ENCODE assay signal across 14 cellular contexts in genomic region chr16:2091722-2092620, GRCh38. TPM values are rescaled to one million over a fixed set of nuclear protein-coding genes. Genes with fewer than 3 reads are reported as not detected.
DNase-seq lines count a peak whose midpoint lies in the region; ATAC-seq, FAIRE-seq and TF ChIP-seq lines count a peak whose summit lies in the region.
"Had no signal": no experiment of that assay in that cellular context is flagged by ENCODE, and none has a peak within 500 bp of the region (broad histone marks: within the 10 kb centered on the region; RNA-seq: fewer than 3 reads in every experiment).

No MANE protein-coding gene starts in this region.

- H4K20me1 ChIP-seq in HepG2 (ENCODE audit: insufficient read depth, low read length) = no peaks in the 10 kb centered on the region

- intact Hi-C loops in HepG2 (cut with micrococcal nuclease; ENCODE audit: unreplicated experiment) = no loop called here
- intact Hi-C loops in right lobe of liver (cut with DNase I) = no loop called here

- no peaks in the 10 kb centered on the region for H3K79me2 ChIP-seq in HepG2 (ENCODE audit: insufficient read depth, low read length)

- H3K27me3 ChIP-seq in HepG2 (ENCODE audit: control insufficient read depth in 1 of 2, insufficient read depth in 2 of 2, low read length in 2 of 2) = no peaks in the 10 kb centered on the region
- H3K27me3 ChIP-seq in right lobe of liver = no peaks in the 10 kb centered on the region
- H3K27me3 ChIP-seq in esophagus (ENCODE audit: control insufficient read depth in 1 of 2, insufficient read depth in 2 of 2, low read length in 2 of 2) = no peaks in the 10 kb centered on the region
- no peaks in the 10 kb centered on the region for H3K27me3 ChIP-seq in muscle layer of colon (ENCODE audit: control insufficient read depth in 1 of 2, insufficient read depth in 2 of 2, low read length in 2 of 2)

- in situ Hi-C loops in HepG2 (cut with HindIII; ENCODE audit: extremely low pct_ligation_motif_present, low pct_unique_long_range_greater_than_20kb) = no loop called here

- TF ChIP-seq RAD21 in HepG2 (CRISPR knock-in tag; IDR thresholded peaks at IDR 0.05) = no peak

- BruUV-seq in HepG2 (replicated peaks; lab: Mats Ljungman, UMichigan) = no TSS peak

- H3K4me3 ChIP-seq in HepG2 (replicated peaks in 1 of 3; ENCODE audit: insufficient read depth in 1 of 3, low read depth in 2 of 3, low read length in 3 of 3) = no peak overlapping the region
- H3K4me3 ChIP-seq in right lobe of liver = no peak overlapping the region
- peak overlapping the region in 1 of 2 donors; percentile 38 for H3K4me3 ChIP-seq in esophagus (ENCODE audit: low read depth in 1 of 2, low read length in 2 of 2)
- no peak overlapping the region for H3K4me3 ChIP-seq in muscle layer of colon (ENCODE audit: low read depth in 1 of 2, low read length in 2 of 2)
- H3K4me3 ChIP-seq: GM23248, skin epidermis had no signal

- ATAC-seq in HepG2 (no peak), right lobe of liver (no peak), HG03097 (IDR thresholded peaks at IDR 0.05; ENCODE audit: low FRiP score, unreplicated experiment) (no peak), GM18498 (IDR thresholded peaks at IDR 0.05; ENCODE audit: unreplicated experiment) (no peak)

- no peak for FAIRE-seq in HepG2 (lab: Jason Lieb, UNC)

- CTCF ChIA-PET in HepG2 (lab: Yijun Ruan, JAX; ENCODE audit: low intra/inter-chr PET ratio, low total read pairs) = no interaction called here

- DNase-seq in HepG2 (ENCODE audit: low spot score) (no peak), right lobe of liver (no peak), NCI-H1417 (lab: John Stamatoyannopoulos, UW) (no peak)
- no peak for DNase-seq in stimulated activated CD4-positive, alpha-beta T cell treated with anti-CD3 and anti-CD28 coated beads, Interleukin-2, amount 100 ng/mL, for 48 hours
- DNase-seq: DMS 273 treated with DMSO at 0.1 percent for 48 hours, hippocampal formation, NCI-H1436 treated with DMSO at 0.1 percent for 48 hours, WERI-Rb-1 had no signal

- WGBS in HepG2 (ENCODE audit: low lambda C conversion rate) = 95% methylated on average over 34 of the region's 48 CpGs
- WGBS in right lobe of liver (ENCODE audit: insufficient coverage, low coverage, low lambda C conversion rate, missing lambda C conversion rate) = 73% methylated on average over 14 of the region's 48 CpGs
- 71 to 72% methylated on average over 41 to 48 of the region's 48 CpGs for WGBS in esophagus, 2 donors

- no peak overlapping the region for H3K27ac ChIP-seq in HepG2 (ENCODE audit: extremely low read length, insufficient read depth, low read length)
- H3K27ac ChIP-seq in right lobe of liver = no peak overlapping the region
- H3K27ac ChIP-seq in esophagus (ENCODE audit: low read depth in 2 of 2, low read length in 1 of 2) = peak overlapping the region; percentile 77 to 85
- peak overlapping the region; percentile 53 for H3K27ac ChIP-seq in muscle layer of colon (ENCODE audit: low read depth, low read length)
- H3K27ac ChIP-seq: GM23248, WERI-Rb-1 had no signal

- H3K9ac ChIP-seq in HepG2 (ENCODE audit: insufficient read depth, low read depth, low read length) (no peak overlapping the region), muscle layer of colon (ENCODE audit: low read length) (no peak overlapping the region)
- H3K9ac ChIP-seq: GM23248 had no signal

- POLR2A ChIA-PET in HepG2 (lab: Yijun Ruan, JAX) = interaction anchor here (0.6 kb wide), 2 partner anchors 17 to 80 kb away, joined by 3 read pairs; no protein-coding TSS in a partner anchor

- H2AFZ ChIP-seq in HepG2 (ENCODE audit: low read length) = no peak overlapping the region
- H2AFZ ChIP-seq: GM23248 had no signal

- no peaks in the 10 kb centered on the region for H3K4me1 ChIP-seq in HepG2 (ENCODE audit: insufficient read depth, low read length)
- H3K4me1 ChIP-seq in right lobe of liver = peaks cover 0 to 47% (median 17%) of the 10 kb centered on the region in 4 donors
- H3K4me1 ChIP-seq in esophagus (ENCODE audit: control insufficient read depth in 2 of 2, insufficient read depth in 2 of 2, low read length in 1 of 2) = peaks cover 9 to 39% of the 10 kb centered on the region in 2 donors
- H3K4me1 ChIP-seq in muscle layer of colon (ENCODE audit: insufficient read depth, low read length) = peaks cover 15% of the 10 kb centered on the region

- H3K36me3 ChIP-seq in HepG2 (replicated peaks in 1 of 2; ENCODE audit: control insufficient read depth in 1 of 2, insufficient read depth in 2 of 2, low read length in 2 of 2) (peaks cover 11 to 34% of the 10 kb centered on the region in 2 experiments; a peak in 4 of 5 replicates), right lobe of liver (peaks cover 0 to 39% (median 5%) of the 10 kb centered on the region in 4 donors), esophagus (ENCODE audit: control insufficient read depth in 2 of 2, insufficient read depth in 2 of 2, low read length in 1 of 2) (peaks cover 3 to 73% of the 10 kb centered on the region in 2 donors), muscle layer of colon (ENCODE audit: insufficient read depth, low read length) (peaks cover 69% of the 10 kb centered on the region)

- TF ChIP-seq CTCF in HepG2 (CRISPR knock-in tag; IDR thresholded peaks at IDR 0.05) (no peak), right lobe of liver (IDR thresholded peaks at IDR 0.05) (no peak)

- H3K9me3 ChIP-seq in HepG2 (ENCODE audit: low read length) = no peaks in the 10 kb centered on the region
- H3K9me3 ChIP-seq in right lobe of liver = no peaks in the 10 kb centered on the region
- H3K9me3 ChIP-seq in esophagus (ENCODE audit: control insufficient read depth in 2 of 2, insufficient read depth in 1 of 2, low read depth in 1 of 2, low read length in 1 of 2) = no peaks in the 10 kb centered on the region
- H3K9me3 ChIP-seq in muscle layer of colon (ENCODE audit: low read length) = no peaks in the 10 kb centered on the region

- H3K4me2 ChIP-seq in HepG2 (ENCODE audit: low read depth, low read length) = no peak overlapping the region

- no peak for TF ChIP-seq POLR2A in HepG2 (IDR thresholded peaks at IDR 0.05; ENCODE audit: insufficient read depth in 1 of 2, low read depth in 2 of 2, low read length in 2 of 2)
- no peak for TF ChIP-seq POLR2A in right lobe of liver (IDR thresholded peaks at IDR 0.05)

- TF ChIP-seq EP300 in HepG2 (IDR thresholded peaks at IDR 0.05; ENCODE audit: low read depth in 2 of 2, low read length in 2 of 2) (no peak), HepG2 (CRISPR knock-in tag; IDR thresholded peaks at IDR 0.05; ENCODE audit: borderline replicate concordance) (no peak)

RNA-seq across cellular contexts. Expression of gene PKD1, which starts 43.7 kb away (rescaled TPM):
- total RNA-seq in HepG2 (2016; rRNA removed; fragmentation: Illumina TruSeq; extraction: Trizol) (9.1 and 22.1 TPM in 2 replicates), right lobe of liver (10 to 100 TPM; 28.5 to 58.2 (median 42.8) TPM)
- 14.9 and 15.2 TPM in 2 replicates for total RNA-seq in HepG2 (2016; cell fraction: cytosol; rRNA removed; fragmentation: Illumina TruSeq; extraction: Trizol; ENCODE audit: low read depth)
- 6.6 and 20.8 TPM in 2 replicates for total RNA-seq in HepG2 (2016; cell fraction: insoluble cytoplasmic fraction; rRNA removed; fragmentation: Illumina TruSeq; extraction: Trizol)
- total RNA-seq in HepG2 (2016; cell fraction: membrane; rRNA removed; fragmentation: Illumina TruSeq; extraction: Trizol) = 10.1 and 11.4 TPM in 2 replicates
- total RNA-seq in HepG2 (2016; cell fraction: nucleus; rRNA removed; fragmentation: Illumina TruSeq; extraction: Trizol) = 26.8 and 33.4 TPM in 2 replicates
- polyA plus RNA-seq in HepG2 (2011; rRNA removed) (23.0 and 40.7 TPM in 2 replicates), esophagus (10 to 100 TPM; 40.5 to 78.0 TPM)
- 18.3 and 19.9 TPM in 2 replicates for polyA plus RNA-seq in HepG2 (2011; cell fraction: cytosol; rRNA removed)
- 410 and 565 TPM in 2 replicates for polyA plus RNA-seq in HepG2 (2011; cell fraction: nucleus; rRNA removed)
- polyA plus RNA-seq in HepG2 (2012) = 20.8 and 52.6 TPM in 2 replicates
- polyA plus RNA-seq in HepG2 (2016; cell fraction: cytosol; fragmentation: Illumina TruSeq; extraction: Trizol; ENCODE audit: low read depth) = 0.90 and 0.96 TPM in 2 replicates
- 6.2 and 8.3 TPM in 2 replicates for polyA plus RNA-seq in HepG2 (2016; cell fraction: insoluble cytoplasmic fraction; fragmentation: Illumina TruSeq; extraction: Trizol; ENCODE audit: low read depth)
- polyA plus RNA-seq in HepG2 (2016; cell fraction: membrane; fragmentation: Illumina TruSeq; extraction: Trizol; ENCODE audit: low read depth) = 1.6 TPM in 2 replicates
- polyA plus RNA-seq in HepG2 (2016; cell fraction: nucleus; fragmentation: Illumina TruSeq; extraction: Trizol; ENCODE audit: insufficient read depth, low read depth) = 86.8 and 102 TPM in 2 replicates
- 24.5 and 75.7 TPM in 2 replicates for polyA minus RNA-seq in HepG2 (2011; rRNA and poly(A)+ RNA removed; ENCODE audit: low replicate concordance)
- polyA minus RNA-seq in HepG2 (2011; cell fraction: cytosol; rRNA and poly(A)+ RNA removed) = 24.3 and 34.5 TPM in 2 replicates
- 72.0 and 84.2 TPM in 2 replicates for polyA minus RNA-seq in HepG2 (2011; cell fraction: nucleus; rRNA and poly(A)+ RNA removed)

RNA-seq across cellular contexts. Expression of gene TSC2, which starts 44.2 kb away (rescaled TPM):
- total RNA-seq in HepG2 (2016; rRNA removed; fragmentation: Illumina TruSeq; extraction: Trizol) (10.3 and 19.6 TPM in 2 replicates), right lobe of liver (100 to 1,000 TPM in 1 of 6 experiments, 10 to 100 TPM in 5; 25.7 to 124 (median 59.4) TPM)
- 13.6 and 17.2 TPM in 2 replicates for total RNA-seq in HepG2 (2016; cell fraction: cytosol; rRNA removed; fragmentation: Illumina TruSeq; extraction: Trizol; ENCODE audit: low read depth)
- total RNA-seq in HepG2 (2016; cell fraction: insoluble cytoplasmic fraction; rRNA removed; fragmentation: Illumina TruSeq; extraction: Trizol) = 7.7 and 19.6 TPM in 2 replicates
- 13.2 and 13.3 TPM in 2 replicates for total RNA-seq in HepG2 (2016; cell fraction: membrane; rRNA removed; fragmentation: Illumina TruSeq; extraction: Trizol)
- 21.2 and 34.7 TPM in 2 replicates for total RNA-seq in HepG2 (2016; cell fraction: nucleus; rRNA removed; fragmentation: Illumina TruSeq; extraction: Trizol)
- polyA plus RNA-seq in HepG2 (2011; rRNA removed) (40.4 and 44.6 TPM in 2 replicates), esophagus (10 to 100 TPM; 31.1 to 66.6 TPM)
- 13.0 and 19.7 TPM in 2 replicates for polyA plus RNA-seq in HepG2 (2011; cell fraction: cytosol; rRNA removed)
- polyA plus RNA-seq in HepG2 (2011; cell fraction: nucleus; rRNA removed) = 352 and 473 TPM in 2 replicates
- 50.1 and 57.0 TPM in 2 replicates for polyA plus RNA-seq in HepG2 (2012)
- polyA plus RNA-seq in HepG2 (2016; cell fraction: cytosol; fragmentation: Illumina TruSeq; extraction: Trizol; ENCODE audit: low read depth) = 2.9 and 4.1 TPM in 2 replicates
- 13.2 and 17.7 TPM in 2 replicates for polyA plus RNA-seq in HepG2 (2016; cell fraction: insoluble cytoplasmic fraction; fragmentation: Illumina TruSeq; extraction: Trizol; ENCODE audit: low read depth)
- polyA plus RNA-seq in HepG2 (2016; cell fraction: membrane; fragmentation: Illumina TruSeq; extraction: Trizol; ENCODE audit: low read depth) = 5.4 and 5.7 TPM in 2 replicates
- 82.5 and 84.9 TPM in 2 replicates for polyA plus RNA-seq in HepG2 (2016; cell fraction: nucleus; fragmentation: Illumina TruSeq; extraction: Trizol; ENCODE audit: insufficient read depth, low read depth)
- 69.9 and 84.9 TPM in 2 replicates for polyA minus RNA-seq in HepG2 (2011; rRNA and poly(A)+ RNA removed; ENCODE audit: low replicate concordance)
- 25.5 and 36.2 TPM in 2 replicates for polyA minus RNA-seq in HepG2 (2011; cell fraction: cytosol; rRNA and poly(A)+ RNA removed)
- polyA minus RNA-seq in HepG2 (2011; cell fraction: nucleus; rRNA and poly(A)+ RNA removed) = 59.4 and 61.0 TPM in 2 replicates

RNA-seq across cellular contexts. Expression of gene NTHL1, which starts 44.3 kb away (rescaled TPM):
- total RNA-seq in HepG2 (2016; rRNA removed; fragmentation: Illumina TruSeq; extraction: Trizol) (64.8 and 64.9 TPM in 2 replicates), right lobe of liver (100 to 1,000 TPM in 1 of 6 experiments, 10 to 100 TPM in 5; 12.0 to 127 (median 42.6) TPM)
- 24.9 and 26.2 TPM in 2 replicates for total RNA-seq in HepG2 (2016; cell fraction: cytosol; rRNA removed; fragmentation: Illumina TruSeq; extraction: Trizol; ENCODE audit: low read depth)
- total RNA-seq in HepG2 (2016; cell fraction: insoluble cytoplasmic fraction; rRNA removed; fragmentation: Illumina TruSeq; extraction: Trizol) = 69.4 and 70.6 TPM in 2 replicates
- total RNA-seq in HepG2 (2016; cell fraction: membrane; rRNA removed; fragmentation: Illumina TruSeq; extraction: Trizol) = 25.2 and 29.9 TPM in 2 replicates
- total RNA-seq in HepG2 (2016; cell fraction: nucleus; rRNA removed; fragmentation: Illumina TruSeq; extraction: Trizol) = 22.8 and 26.0 TPM in 2 replicates
- polyA plus RNA-seq in HepG2 (2011; rRNA removed) (47.5 and 55.6 TPM in 2 replicates), esophagus (10 to 100 TPM; 15.1 to 16.2 TPM)
- polyA plus RNA-seq in HepG2 (2011; cell fraction: cytosol; rRNA removed) = 63.4 and 112 TPM in 2 replicates
- 61.1 and 66.7 TPM in 2 replicates for polyA plus RNA-seq in HepG2 (2011; cell fraction: nucleus; rRNA removed)
- 19.7 and 24.2 TPM in 2 replicates for polyA plus RNA-seq in HepG2 (2012)
- 12.4 and 13.2 TPM in 2 replicates for polyA plus RNA-seq in HepG2 (2016; cell fraction: cytosol; fragmentation: Illumina TruSeq; extraction: Trizol; ENCODE audit: low read depth)
- 43.0 and 46.2 TPM in 2 replicates for polyA plus RNA-seq in HepG2 (2016; cell fraction: insoluble cytoplasmic fraction; fragmentation: Illumina TruSeq; extraction: Trizol; ENCODE audit: low read depth)
- polyA plus RNA-seq in HepG2 (2016; cell fraction: membrane; fragmentation: Illumina TruSeq; extraction: Trizol; ENCODE audit: low read depth) = 15.6 and 17.1 TPM in 2 replicates
- 42.8 and 44.9 TPM in 2 replicates for polyA plus RNA-seq in HepG2 (2016; cell fraction: nucleus; fragmentation: Illumina TruSeq; extraction: Trizol; ENCODE audit: insufficient read depth, low read depth)
- 25.8 and 50.8 TPM in 2 replicates for polyA minus RNA-seq in HepG2 (2011; rRNA and poly(A)+ RNA removed; ENCODE audit: low replicate concordance)
- polyA minus RNA-seq in HepG2 (2011; cell fraction: cytosol; rRNA and poly(A)+ RNA removed) = 24.2 and 32.7 TPM in 2 replicates
- 9.3 and 11.6 TPM in 2 replicates for polyA minus RNA-seq in HepG2 (2011; cell fraction: nucleus; rRNA and poly(A)+ RNA removed)

RNA-seq across cellular contexts. Expression of gene RAB26, which starts 56.5 kb away (rescaled TPM):
- total RNA-seq in HepG2 (2016; rRNA removed; fragmentation: Illumina TruSeq; extraction: Trizol) (0.45 and 0.86 TPM in 2 replicates), right lobe of liver (10 to 100 TPM in 3 of 6 experiments, 1 to 10 TPM in 3; 3.8 to 14.6 (median 8.7) TPM)
- 1.2 and 1.4 TPM in 2 replicates for total RNA-seq in HepG2 (2016; cell fraction: cytosol; rRNA removed; fragmentation: Illumina TruSeq; extraction: Trizol; ENCODE audit: low read depth)
- total RNA-seq in HepG2 (2016; cell fraction: insoluble cytoplasmic fraction; rRNA removed; fragmentation: Illumina TruSeq; extraction: Trizol) = 0.62 and 1.3 TPM in 2 replicates
- total RNA-seq in HepG2 (2016; cell fraction: membrane; rRNA removed; fragmentation: Illumina TruSeq; extraction: Trizol) = 0.96 and 1.9 TPM in 2 replicates
- total RNA-seq in HepG2 (2016; cell fraction: nucleus; rRNA removed; fragmentation: Illumina TruSeq; extraction: Trizol) = 1.0 and 1.6 TPM in 2 replicates
- polyA plus RNA-seq in HepG2 (2011; rRNA removed) (3.6 and 3.7 TPM in 2 replicates), esophagus (1 to 10 TPM; 1.1 to 4.7 TPM)
- polyA plus RNA-seq in HepG2 (2011; cell fraction: cytosol; rRNA removed) = 2.2 and 3.4 TPM in 2 replicates
- 20.4 and 21.0 TPM in 2 replicates for polyA plus RNA-seq in HepG2 (2011; cell fraction: nucleus; rRNA removed)
- 2.3 and 3.3 TPM in 2 replicates for polyA plus RNA-seq in HepG2 (2012)
- 2.1 and 2.3 TPM in 2 replicates for polyA plus RNA-seq in HepG2 (2016; cell fraction: cytosol; fragmentation: Illumina TruSeq; extraction: Trizol; ENCODE audit: low read depth)
- polyA plus RNA-seq in HepG2 (2016; cell fraction: insoluble cytoplasmic fraction; fragmentation: Illumina TruSeq; extraction: Trizol; ENCODE audit: low read depth) = 0.92 and 1.1 TPM in 2 replicates
- polyA plus RNA-seq in HepG2 (2016; cell fraction: membrane; fragmentation: Illumina TruSeq; extraction: Trizol; ENCODE audit: low read depth) = 1.9 and 2.3 TPM in 2 replicates
- polyA plus RNA-seq in HepG2 (2016; cell fraction: nucleus; fragmentation: Illumina TruSeq; extraction: Trizol; ENCODE audit: insufficient read depth, low read depth) = 3.2 and 3.9 TPM in 2 replicates
- polyA minus RNA-seq in HepG2 (2011; rRNA and poly(A)+ RNA removed; ENCODE audit: low replicate concordance) = 6.5 and 7.6 TPM in 2 replicates
- polyA minus RNA-seq in HepG2 (2011; cell fraction: cytosol; rRNA and poly(A)+ RNA removed) = 0.79 TPM in 1 of 2 replicates, not detected in the other
- polyA minus RNA-seq in HepG2 (2011; cell fraction: nucleus; rRNA and poly(A)+ RNA removed) = 0.90 and 1.2 TPM in 2 replicates
- total RNA-seq: GM23248 had no signal

Comparison
In these comparisons a context has a peak if more than half of its experiments do, and no peak if none do; other contexts are left out.
1. H3K27ac ChIP-seq: peak in esophagus (2 of 2) and muscle layer of colon (single experiment); none in HepG2 (single experiment) and right lobe of liver (0 of 3).